Comparison of ENCODE assay signal across 8 cellular contexts in the genomic region with DNA sequence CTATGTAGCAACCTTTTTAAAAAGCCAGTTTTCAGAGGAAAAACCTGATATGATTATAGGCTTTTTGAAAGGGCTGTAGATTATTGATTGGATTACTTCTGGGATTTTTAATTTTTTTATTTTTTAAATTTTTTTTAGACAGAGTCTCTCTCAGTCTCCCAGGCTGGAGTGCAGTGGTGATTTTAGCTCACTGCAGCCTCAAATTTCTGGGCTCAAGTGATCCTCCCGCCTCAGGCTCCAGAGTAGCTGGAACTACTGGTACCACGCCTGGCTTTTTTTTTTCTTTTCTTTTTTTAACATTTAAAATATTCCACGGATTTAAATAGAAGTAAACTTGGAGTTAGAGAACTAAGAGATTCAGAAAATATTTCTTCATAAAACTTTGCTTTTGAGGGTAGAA. TPM values are rescaled to one million over a fixed set of nuclear protein-coding genes. Genes with fewer than 3 reads are reported as not detected.
DNase-seq lines count a peak whose midpoint lies in the region; ATAC-seq and TF ChIP-seq lines count a peak whose summit lies in the region.

No MANE protein-coding gene starts in this region.

- no peak for TF ChIP-seq CTCF in VCaP (conservative IDR thresholded peaks at IDR 0.05)
- TF ChIP-seq CTCF in foreskin keratinocyte (conservative IDR thresholded peaks at IDR 0.05) = no peak
- peak; percentile 11 for TF ChIP-seq CTCF in thoracic aorta (IDR thresholded peaks at IDR 0.05)

- H3K36me3 ChIP-seq in thoracic aorta = peaks cover 9% of the 10 kb centered on the region

- H3K27ac ChIP-seq in VCaP (peak overlapping the region; percentile 83), foreskin keratinocyte (no peak overlapping the region), thoracic aorta (no peak overlapping the region)

- intact Hi-C loops in activated naive CD4-positive, alpha-beta T cell treated with anti-CD3 and anti-CD28 coated beads for 36 hours (cut with micrococcal nuclease) = loop anchor here (10.0 kb wide), 1 partner anchor 137 kb away; no protein-coding TSS in a partner anchor

- peak overlapping the region; percentile 84 for H3K4me3 ChIP-seq in thoracic aorta

- H3K4me3 Mint-ChIP-seq in activated naive CD4-positive, alpha-beta T cell treated with anti-CD3 and anti-CD28 coated beads for 36 hours = peak overlapping the region; percentile 90

- peak overlapping the region; percentile 88 for H3K27ac Mint-ChIP-seq in activated naive CD4-positive, alpha-beta T cell treated with anti-CD3 and anti-CD28 coated beads for 36 hours

- H3K9me3 Mint-ChIP-seq in activated naive CD4-positive, alpha-beta T cell treated with anti-CD3 and anti-CD28 coated beads for 36 hours = no peaks in the 10 kb centered on the region

- H3K4me1 Mint-ChIP-seq in activated naive CD4-positive, alpha-beta T cell treated with anti-CD3 and anti-CD28 coated beads for 36 hours (ENCODE audit: low read depth) = peaks cover 28% of the 10 kb centered on the region

- ATAC-seq in foreskin keratinocyte (peak; percentile 24), thoracic aorta (ENCODE audit: insufficient number of reproducible peaks, low FRiP score, low read depth) (no peak)

- no peak for DNase-seq in activated naive CD4-positive, alpha-beta T cell treated with anti-CD3 and anti-CD28 coated beads for 36 hours
- no peak for DNase-seq in activated naive CD4-positive, alpha-beta T cell (lab: John Stamatoyannopoulos, UW)
- DNase-seq in foreskin keratinocyte (no peak), thoracic aorta (ENCODE audit: low spot score) (no peak), NCI-H345 (lab: John Stamatoyannopoulos, UW) (no peak), COLO668 (lab: John Stamatoyannopoulos, UW; ENCODE audit: unreplicated experiment) (no peak), NCI-H774 (lab: John Stamatoyannopoulos, UW) (no peak)

- H3K27me3 ChIP-seq in foreskin keratinocyte = no peaks in the 10 kb centered on the region
- no peaks in the 10 kb centered on the region for H3K27me3 ChIP-seq in thoracic aorta (replicated peaks; ENCODE audit: insufficient read depth)

- H3K4me1 ChIP-seq in foreskin keratinocyte (no peaks in the 10 kb centered on the region), thoracic aorta (ENCODE audit: control insufficient read depth in 1 of 2, low read depth in 2 of 2) (peaks cover 0 to 14% of the 10 kb centered on the region in 2 donors)

- CTCF ChIA-PET in activated naive CD4-positive, alpha-beta T cell treated with anti-CD3 and anti-CD28 coated beads for 36 hours (lab: Charles Lee) = interaction anchor here (0.7 to 2.8 kb wide), 3 partner anchors 9 to 439 kb away, joined by 4 to 9 read pairs (median 5); no protein-coding TSS in a partner anchor

- H3K9me3 ChIP-seq in thoracic aorta = no peaks in the 10 kb centered on the region

- H3K27me3 Mint-ChIP-seq in activated naive CD4-positive, alpha-beta T cell treated with anti-CD3 and anti-CD28 coated beads for 36 hours (ENCODE audit: low read depth) = no peaks in the 10 kb centered on the region

- peaks cover 31% of the 10 kb centered on the region for H3K36me3 Mint-ChIP-seq in activated naive CD4-positive, alpha-beta T cell treated with anti-CD3 and anti-CD28 coated beads for 36 hours (ENCODE audit: low read depth)

RNA-seq across cellular contexts. Expression of a gene that starts 1.2 kb away (rescaled TPM):
- 10 to 100 TPM; 70.3 to 71.7 TPM for total RNA-seq in activated naive CD4-positive, alpha-beta T cell treated with anti-CD3 and anti-CD28 coated beads for 36 hours
- total RNA-seq in foreskin keratinocyte (76.9 and 79.7 TPM in 2 replicates), thoracic aorta (10 to 100 TPM; 36.0 to 42.4 TPM)
- polyA plus RNA-seq in foreskin keratinocyte = 50.3 and 61.5 TPM in 2 replicates
